In the genomic region with DNA sequence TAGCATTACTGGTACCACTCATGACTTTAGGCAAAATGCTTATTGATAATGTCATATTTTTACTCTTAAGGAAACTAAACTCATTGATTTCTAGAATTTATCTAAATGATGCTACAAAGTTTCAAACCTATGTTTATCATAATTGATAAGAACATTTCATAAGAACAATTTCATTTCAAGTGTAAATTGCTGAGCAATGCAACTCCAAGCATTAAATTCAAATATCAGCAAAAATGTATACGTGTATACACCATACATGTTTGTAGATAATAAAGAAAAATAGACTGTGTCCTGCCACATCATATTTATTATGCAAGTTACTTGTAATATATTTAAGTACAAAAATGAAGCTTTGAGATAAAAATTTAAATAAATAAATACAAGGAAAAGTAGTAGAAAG, we compare ENCODE assay signal across 3 cellular contexts.
TF ChIP-seq lines count a peak whose summit lies in the region.

No MANE protein-coding gene starts in this region.

TF ChIP-seq in HepG2, 621 proteins besides CTCF, POLR2A, EP300 and RAD21:
- peak; percentile 60 to 74; a peak in 3 of 4 replicates for TF ChIP-seq MAFK (conservative IDR thresholded peaks at IDR 0.05 in 1 of 2, IDR thresholded peaks at IDR 0.05 in 1 of 2; ENCODE audit: low read length in 2 of 2)
- TF ChIP-seq MAFF (IDR thresholded peaks at IDR 0.05; ENCODE audit: low read depth, low read length) = peak; percentile 66
- no peak for TF ChIP-seq ZNF616 (CRISPR knock-in tag; IDR thresholded peaks at IDR 0.05; ENCODE audit: low read depth)

TF ChIP-seq in A549, 52 proteins besides CTCF, POLR2A, EP300 and RAD21:
- TF ChIP-seq MAFK (IDR thresholded peaks at IDR 0.05; ENCODE audit: partially characterized antibody) (peak; percentile 41), FOSB (CRISPR knock-in tag; IDR thresholded peaks at IDR 0.05) (no peak), BHLHE40 (IDR thresholded peaks at IDR 0.05; ENCODE audit: low read depth, low read length) (no peak), NFE2L2 (conservative IDR thresholded peaks at IDR 0.05; ENCODE audit: low read length) (no peak)
- TF ChIP-seq, protein P1, sequence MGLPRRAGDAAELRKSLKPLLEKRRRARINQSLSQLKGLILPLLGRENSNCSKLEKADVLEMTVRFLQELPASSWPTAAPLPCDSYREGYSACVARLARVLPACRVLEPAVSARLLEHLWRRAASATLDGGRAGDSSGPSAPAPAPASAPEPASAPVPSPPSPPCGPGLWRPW (IDR thresholded peaks at IDR 0.05) = no peak
- TF ChIP-seq, protein P2, sequence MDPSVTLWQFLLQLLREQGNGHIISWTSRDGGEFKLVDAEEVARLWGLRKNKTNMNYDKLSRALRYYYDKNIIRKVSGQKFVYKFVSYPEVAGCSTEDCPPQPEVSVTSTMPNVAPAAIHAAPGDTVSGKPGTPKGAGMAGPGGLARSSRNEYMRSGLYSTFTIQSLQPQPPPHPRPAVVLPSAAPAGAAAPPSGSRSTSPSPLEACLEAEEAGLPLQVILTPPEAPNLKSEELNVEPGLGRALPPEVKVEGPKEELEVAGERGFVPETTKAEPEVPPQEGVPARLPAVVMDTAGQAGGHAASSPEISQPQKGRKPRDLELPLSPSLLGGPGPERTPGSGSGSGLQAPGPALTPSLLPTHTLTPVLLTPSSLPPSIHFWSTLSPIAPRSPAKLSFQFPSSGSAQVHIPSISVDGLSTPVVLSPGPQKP (IDR thresholded peaks at IDR 0.05; ENCODE audit: low read depth, low read length) = no peak

TF ChIP-seq in IMR-90, 13 proteins besides CTCF, POLR2A, EP300 and RAD21:
- TF ChIP-seq NFE2L2 (IDR thresholded peaks at IDR 0.05; ENCODE audit: low read depth, low read length) = no peak
- TF ChIP-seq MAFK (IDR thresholded peaks at IDR 0.05; ENCODE audit: low read depth, low read length) = peak; percentile 53
